8 cellular contexts compared by ENCODE assay signal in genomic region chr1:220786337-220787068, GRCh38. TPM values are rescaled to one million over a fixed set of nuclear protein-coding genes. Genes with fewer than 3 reads are reported as not detected.
DNase-seq lines count a peak whose midpoint lies in the region; TF ChIP-seq lines count a peak whose summit lies in the region.

TSS of gene MTARC1 (plus strand) at chr1:220786913. CDS start at chr1:220786945, 32 bp downstream.

- H3K79me2 ChIP-seq in PC-9 (ENCODE audit: low read depth) (no peaks in the 10 kb centered on the region; the same call in 1 of the 2 replicates), Karpas-422 (ENCODE audit: low read length) (no peaks in the 10 kb centered on the region)

- H3K36me3 ChIP-seq in HUES64 (ENCODE audit: insufficient read depth, low read length) (0 out of 2 replicates have a peak, but pooled peaks cover 2% of the 10 kb centered on the region), PC-9 (ENCODE audit: low read depth) (no peaks in the 10 kb centered on the region), mesenchymal stem cell (ENCODE audit: control insufficient read depth in 1 of 2, insufficient read depth in 2 of 2, low read depth in 1 of 2, low read length in 2 of 2) (no peaks in the 10 kb centered on the region), thymus (ENCODE audit: control insufficient read depth, insufficient read depth) (no peaks in the 10 kb centered on the region), Karpas-422 (ENCODE audit: insufficient read depth, low read length) (no peaks in the 10 kb centered on the region)

- H3K36me3 Mint-ChIP-seq in endothelial cell (ENCODE audit: low read depth, unreplicated experiment): no peaks in the 10 kb centered on the region

- H3K4me3 ChIP-seq in HUES64 (ENCODE audit: low read length): peak within 1 kb of the TSS; percentile 70
- H3K4me3 ChIP-seq in PC-9: peak within 1 kb of the TSS; percentile 65
- H3K4me3 ChIP-seq in mesenchymal stem cell (ENCODE audit: insufficient read depth in 1 of 2, low read depth in 1 of 2, low read length in 2 of 2): peak within 1 kb of the TSS; percentile 70 to 71
- peak within 1 kb of the TSS; percentile 30 for H3K4me3 ChIP-seq in thymus (ENCODE audit: low read length)
- no peak within 1 kb of the TSS for H3K4me3 ChIP-seq in Karpas-422 (ENCODE audit: low read length)

- H3K4me2 ChIP-seq in PC-9: peak within 1 kb of the TSS; percentile 78
- peak within 1 kb of the TSS; percentile 99 for H3K4me2 ChIP-seq in mesenchymal stem cell (ENCODE audit: low read length, poor library complexity, severe bottlenecking)
- no peak within 1 kb of the TSS for H3K4me2 ChIP-seq in Karpas-422 (ENCODE audit: low read depth, low read length, poor library complexity, severe bottlenecking)

- H3K27me3 ChIP-seq in HUES64 (ENCODE audit: insufficient read depth, low read length): no peaks in the 10 kb centered on the region
- H3K27me3 ChIP-seq in PC-9 (ENCODE audit: insufficient read depth, low read depth): no peaks in the 10 kb centered on the region
- peaks cover 0 to 5% of the 10 kb centered on the region in 2 experiments for H3K27me3 ChIP-seq in mesenchymal stem cell (ENCODE audit: control insufficient read depth in 1 of 2, insufficient read depth in 1 of 2, low read length in 2 of 2)
- H3K27me3 ChIP-seq in thymus (ENCODE audit: control insufficient read depth, insufficient read depth): peaks cover 18% of the 10 kb centered on the region
- no peaks in the 10 kb centered on the region for H3K27me3 ChIP-seq in Karpas-422 (ENCODE audit: low read length)

- H3K9me2 ChIP-seq in PC-9 (ENCODE audit: insufficient read depth): no peaks in the 10 kb centered on the region
- no peaks in the 10 kb centered on the region for H3K9me2 ChIP-seq in Karpas-422 (replicated peaks; ENCODE audit: insufficient read depth, low read length)

- peak within 1 kb of the TSS; percentile 75 for H2BK15ac ChIP-seq in mesenchymal stem cell (ENCODE audit: low read depth, poor library complexity, severe bottlenecking)

- POLR2A ChIA-PET in PC-9 (lab: Charles Lee; ENCODE audit: unreplicated experiment): interaction anchor here (0.5 to 1.1 kb wide), 9 partner anchors 12 to 1898 kb away, joined by 3 to 9 read pairs (median 4); partner anchors contain the start of gene RAB3GAP2

- H2AFZ ChIP-seq in PC-9: peak within 1 kb of the TSS; percentile 93
- peak within 1 kb of the TSS; percentile 33 for H2AFZ ChIP-seq in mesenchymal stem cell (ENCODE audit: low read depth, low read length)
- H2AFZ ChIP-seq in Karpas-422 (ENCODE audit: low read length): no peak within 1 kb of the TSS

- peak within 1 kb of the TSS; percentile 42 to 71 for H3K4ac ChIP-seq in mesenchymal stem cell (ENCODE audit: low read depth in 1 of 2, low read length in 2 of 2)

- peak within 1 kb of the TSS; percentile 97 for H4K8ac ChIP-seq in mesenchymal stem cell (ENCODE audit: low read length)

- no peak within 1 kb of the TSS for H3K27ac Mint-ChIP-seq in endothelial cell (ENCODE audit: unreplicated experiment)

- peak within 1 kb of the TSS in 1 of 2 experiments; percentile 85 for H3K23ac ChIP-seq in mesenchymal stem cell (ENCODE audit: low read length in 2 of 2)

- DNase-seq in D341Med (ENCODE audit: low spot score): peak; percentile 47
- peak; percentile 29 for DNase-seq in GM20000 (ENCODE audit: low spot score)
- peak; percentile 76 to 91 for DNase-seq in PC-9
- DNase-seq in endothelial cell (ENCODE audit: low spot score): peak; percentile 65
- DNase-seq in mesenchymal stem cell: peak; percentile 65
- DNase-seq in Karpas-422: no peak

- H2AK5ac ChIP-seq in mesenchymal stem cell (ENCODE audit: low read length, severe bottlenecking): no peak within 1 kb of the TSS

- H3K18ac ChIP-seq in mesenchymal stem cell (ENCODE audit: low read depth in 1 of 2, low read length in 2 of 2): peak within 1 kb of the TSS; percentile 52 to 84

- WGBS in HUES64: under 1% methylated on average over 54 of the region's 56 CpGs
- WGBS in mesenchymal stem cell: 3% methylated on average over 39 of the region's 56 CpGs
- whole genome bisulfite sequencing in thymus: 2% methylated on average over 56 of the region's 56 CpGs

- peak within 1 kb of the TSS; percentile 65 for H3K27ac ChIP-seq in HUES64 (ENCODE audit: low read depth, low read length)
- H3K27ac ChIP-seq in PC-9: peak within 1 kb of the TSS; percentile 57
- no peak within 1 kb of the TSS for H3K27ac ChIP-seq in mesenchymal stem cell (ENCODE audit: low read length, poor library complexity, severe bottlenecking)
- no peak within 1 kb of the TSS for H3K27ac ChIP-seq in thymus (ENCODE audit: low read depth)
- H3K27ac ChIP-seq in Karpas-422 (ENCODE audit: low read length): no peak within 1 kb of the TSS

- no peak within 1 kb of the TSS for H4K91ac ChIP-seq in mesenchymal stem cell (ENCODE audit: low read length)

- no peak within 1 kb of the TSS for H2BK120ac ChIP-seq in mesenchymal stem cell (ENCODE audit: low read depth, low read length)

- H3K9me3 Mint-ChIP-seq in endothelial cell (ENCODE audit: unreplicated experiment): no peaks in the 10 kb centered on the region

- H3K79me1 ChIP-seq in mesenchymal stem cell (replicated peaks; ENCODE audit: low read length, poor library complexity, severe bottlenecking): peaks cover 2% of the 10 kb centered on the region

- H3K4me3 Mint-ChIP-seq in endothelial cell (ENCODE audit: unreplicated experiment): peak within 1 kb of the TSS; percentile 87

- H3K9me3 ChIP-seq in HUES64 (ENCODE audit: insufficient read depth, low read depth, low read length) (no peaks in the 10 kb centered on the region), PC-9 (ENCODE audit: insufficient read depth, low read depth) (no peaks in the 10 kb centered on the region), mesenchymal stem cell (ENCODE audit: control insufficient read depth, low read length) (no peaks in the 10 kb centered on the region), thymus (ENCODE audit: control insufficient read depth) (no peaks in the 10 kb centered on the region), Karpas-422 (ENCODE audit: low read length) (no peaks in the 10 kb centered on the region)

- H2BK12ac ChIP-seq in mesenchymal stem cell (ENCODE audit: low read length in 2 of 2): peak within 1 kb of the TSS in 1 of 2 experiments; percentile 77

- H3K4me1 ChIP-seq in HUES64 (ENCODE audit: insufficient read depth, low read length) (peaks cover 13% of the 10 kb centered on the region; the same call in 1 of the 2 replicates), PC-9 (replicated peaks; ENCODE audit: insufficient read depth) (peaks cover 21% of the 10 kb centered on the region), mesenchymal stem cell (ENCODE audit: control insufficient read depth, insufficient read depth, low read depth, low read length) (peaks cover 12% of the 10 kb centered on the region), thymus (ENCODE audit: control insufficient read depth, insufficient read depth, low read length) (no peaks in the 10 kb centered on the region), Karpas-422 (ENCODE audit: low read length) (no peaks in the 10 kb centered on the region)

- H3F3A ChIP-seq in PC-9 (ENCODE audit: insufficient read depth, low read depth): peaks cover 35% of the 10 kb centered on the region

- peak within 1 kb of the TSS; percentile 91 for H3K9ac ChIP-seq in HUES64 (ENCODE audit: low read depth, low read length)
- peak within 1 kb of the TSS; percentile 42 for H3K9ac ChIP-seq in mesenchymal stem cell (ENCODE audit: low read length)
- no peak within 1 kb of the TSS for H3K9ac ChIP-seq in Karpas-422 (ENCODE audit: low read length)

- H3K4me1 Mint-ChIP-seq in endothelial cell (ENCODE audit: unreplicated experiment): no peaks in the 10 kb centered on the region

- TF ChIP-seq CTCF in GM20000 (IDR thresholded peaks at IDR 0.05; ENCODE audit: extremely low read depth, missing control alignments) (no peak), PC-9 (conservative IDR thresholded peaks at IDR 0.05) (no peak; the same call in 1 of the 2 replicates), endothelial cell (IDR thresholded peaks at IDR 0.05; ENCODE audit: unreplicated experiment) (no peak)

- H2BK5ac ChIP-seq in mesenchymal stem cell (ENCODE audit: low read depth, low read length, poor library complexity, severe bottlenecking): no peak within 1 kb of the TSS

- peak within 1 kb of the TSS in 1 of 2 experiments; percentile 87 for H3K14ac ChIP-seq in mesenchymal stem cell (ENCODE audit: low read length in 2 of 2)

- H3K27me3 Mint-ChIP-seq in endothelial cell (ENCODE audit: unreplicated experiment): peaks cover 3% of the 10 kb centered on the region

- intact Hi-C loops in PC-9 (cut with micrococcal nuclease; ENCODE audit: unreplicated experiment): no loop called here

- BruUV-seq in PC-9 (replicated peaks; lab: Mats Ljungman, UMichigan): no TSS peak

- no peaks in the 10 kb centered on the region for H4K20me1 ChIP-seq in PC-9 (ENCODE audit: insufficient read depth)
- H4K20me1 ChIP-seq in Karpas-422 (ENCODE audit: insufficient read depth, low read depth, low read length): no peaks in the 10 kb centered on the region

- CTCF ChIA-PET in PC-9 (lab: Charles Lee): interaction anchor here (0.6 to 1.4 kb wide), 8 partner anchors 12 to 796 kb away, joined by 3 to 8 read pairs (median 4); partner anchors contain the start of gene MTARC2

RNA-seq across cellular contexts. Expression of gene MTARC1, which starts in this region (rescaled TPM):
- polyA plus RNA-seq in HUES64 (2013, experiment 1 of 2): 32.5 TPM
- 25.3 TPM for polyA plus RNA-seq in HUES64 (2013, experiment 2 of 2)
- total RNA-seq in PC-9 (2021) (54.4 and 72.5 TPM in 2 replicates), endothelial cell (ENCODE audit: unreplicated experiment) (2.6 TPM)
- polyA plus RNA-seq in mesenchymal stem cell (2013, experiment 1 of 2): 2.4 TPM
- 1.9 TPM for polyA plus RNA-seq in mesenchymal stem cell (2013, experiment 2 of 2)
- 3.3 TPM for polyA plus RNA-seq in thymus
- total RNA-seq in Karpas-422 (2014; rRNA removed; shearing (Covaris generic); ENCODE audit: low replicate concordance): 0.04 TPM in 1 of 2 replicates, not detected in the other

Comparison
In these comparisons a context has a peak if more than half of its experiments do, and no peak if none do; other contexts are left out.
1. RNA of gene MTARC1 (total RNA-seq): 54.4 to 72.5 TPM in PC-9; 2.6 TPM in endothelial cell (single experiment) and 0.04 TPM in Karpas-422; every median in the first group is over 10 times any median in the second.
2. H3K27ac ChIP-seq: peak in HUES64 (single experiment) and PC-9 (single experiment); none in mesenchymal stem cell (single experiment), thymus (single experiment) and Karpas-422 (single experiment).